Comparison of ENCODE assay signal across 15 cellular contexts in genomic region chr4:108044951-108045686, GRCh38. TPM values are rescaled to one million over a fixed set of nuclear protein-coding genes. Genes with fewer than 3 reads are reported as not detected.
DNase-seq lines count a peak whose midpoint lies in the region; ATAC-seq, FAIRE-seq and TF ChIP-seq lines count a peak whose summit lies in the region.
"Had no signal": no experiment of that assay in that cellular context is flagged by ENCODE, and none has a peak within 500 bp of the region (broad histone marks: within the 10 kb centered on the region; RNA-seq: fewer than 3 reads in every experiment).

No MANE protein-coding gene starts in this region.

- 72 to 74% methylated on average over 9 of the region's 9 CpGs for WGBS in pancreas, 2 donors

- DNase-seq in activated CD4-positive, alpha-beta T cell treated with anti-CD3 and anti-CD28 coated beads, Interleukin-2, amount 10 ng/mL, durations not matched to agents 24 days and 14 days, result no peak
- DNase-seq in activated CD4-positive, alpha-beta T cell treated with anti-CD3 and anti-CD28 coated beads, Interleukin-2, amount 50 U/mL, for 4 hours, result no peak
- DNase-seq in bronchial epithelial cell (ENCODE audit: low read depth), result peak; percentile 65
- DNase-seq in pancreas, result no peak
- no peak for DNase-seq in NCI-H187 (lab: John Stamatoyannopoulos, UW)
- no peak for DNase-seq in RCC 7860 (ENCODE audit: low spot score)
- DNase-seq: activated CD8-positive, alpha-beta memory T cell treated with anti-CD3 and anti-CD28 coated beads, Interleukin-2, amount 50 U/mL, for 4 hours; COR-L47; dermis blood vessel endothelial cell; NCI-H1694 treated with DMSO at 0.1 percent for 48 hours; retina; tibial artery had no signal

- FAIRE-seq in bronchial epithelial cell (lab: Jason Lieb, UNC) (no peak), pancreas (lab: Jason Lieb, UNC) (no peak), RCC 7860 (lab: Jason Lieb, UNC) (no peak)

- H3K4me2 ChIP-seq in OCI-LY1 (ENCODE audit: low read length), result no peak overlapping the region; the same call in 1 of the 2 replicates

- H3K27me3 Mint-ChIP-seq in activated CD4-positive, alpha-beta T cell treated with anti-CD3 and anti-CD28 coated beads, Interleukin-2, amount 10 ng/mL, durations not matched to agents 24 days and 14 days, result no peaks in the 10 kb centered on the region

- H3K9me3 Mint-ChIP-seq in activated CD4-positive, alpha-beta T cell treated with anti-CD3 and anti-CD28 coated beads, Interleukin-2, amount 10 ng/mL, durations not matched to agents 24 days and 14 days, result no peaks in the 10 kb centered on the region

- H3K36me3 ChIP-seq in OCI-LY1 (ENCODE audit: insufficient read depth, low read length), result peaks cover 45% of the 10 kb centered on the region
- H3K36me3 ChIP-seq in bronchial epithelial cell (ENCODE audit: control insufficient read depth, insufficient read depth, low read length), result no peaks in the 10 kb centered on the region
- H3K36me3 ChIP-seq in pancreas, result no peaks in the 10 kb centered on the region
- H3K36me3 ChIP-seq: tibial artery had no signal

- H3K4me3 ChIP-seq in OCI-LY1 (ENCODE audit: low read depth, low read length, poor library complexity, severe bottlenecking), result no peak overlapping the region
- H3K4me3 ChIP-seq in bronchial epithelial cell (ENCODE audit: low read depth, low read length), result no peak overlapping the region
- no peak overlapping the region for H3K4me3 ChIP-seq in pancreas
- H3K4me3 ChIP-seq: tibial artery had no signal

- no peaks in the 10 kb centered on the region for H3K9me2 ChIP-seq in OCI-LY1 (ENCODE audit: low read depth, low read length)

- H3K4me3 Mint-ChIP-seq in activated CD4-positive, alpha-beta T cell treated with anti-CD3 and anti-CD28 coated beads, Interleukin-2, amount 10 ng/mL, durations not matched to agents 24 days and 14 days, result no peak overlapping the region

- H3K4me1 ChIP-seq in OCI-LY1 (ENCODE audit: insufficient read depth, low read length, severe bottlenecking) (peaks cover 55% of the 10 kb centered on the region), pancreas (peaks cover 0 to 7% (median 0%) of the 10 kb centered on the region in 3 donors)

- 0 out of 2 replicates have a peak, but pooled peaks cover 6% of the 10 kb centered on the region for H3F3A ChIP-seq in OCI-LY1 (ENCODE audit: insufficient read depth, low read length)

- peaks cover 47% of the 10 kb centered on the region for H3K4me1 Mint-ChIP-seq in activated CD4-positive, alpha-beta T cell treated with anti-CD3 and anti-CD28 coated beads, Interleukin-2, amount 10 ng/mL, durations not matched to agents 24 days and 14 days

- no peaks in the 10 kb centered on the region for H4K20me1 ChIP-seq in OCI-LY1 (ENCODE audit: insufficient read depth, low read length)

- H3K79me2 ChIP-seq in OCI-LY1 (ENCODE audit: insufficient read depth, low read length), result no peaks in the 10 kb centered on the region

- H2AFZ ChIP-seq in OCI-LY1 (ENCODE audit: low read length), result no peak overlapping the region

- no peak for TF ChIP-seq CTCF in OCI-LY1 (IDR thresholded peaks at IDR 0.05; ENCODE audit: low read length)
- no peak for TF ChIP-seq CTCF in bronchial epithelial cell (IDR thresholded peaks at IDR 0.05; ENCODE audit: insufficient read depth, low read length, severe bottlenecking)
- TF ChIP-seq CTCF in pancreas (IDR thresholded peaks at IDR 0.05), result no peak

- intact Hi-C loops in activated CD4-positive, alpha-beta T cell treated with anti-CD3 and anti-CD28 coated beads, Interleukin-2, amount 10 ng/mL, durations not matched to agents 24 days and 14 days (cut with micrococcal nuclease), result no loop called here
- intact Hi-C loops in pancreas (cut with DNase I), result no loop called here

- peaks cover 39% of the 10 kb centered on the region for H3K36me3 Mint-ChIP-seq in activated CD4-positive, alpha-beta T cell treated with anti-CD3 and anti-CD28 coated beads, Interleukin-2, amount 10 ng/mL, durations not matched to agents 24 days and 14 days (ENCODE audit: low read depth)

- ATAC-seq in pancreas, result peak in 3 of 4 donors; percentile 40 to 60 (median 46)
- ATAC-seq in GM21576 (IDR thresholded peaks at IDR 0.05; ENCODE audit: unreplicated experiment), result no peak

- no peaks in the 10 kb centered on the region for H3K9me3 ChIP-seq in OCI-LY1 (ENCODE audit: low read length)
- H3K9me3 ChIP-seq in pancreas, result no peaks in the 10 kb centered on the region
- H3K9me3 ChIP-seq: tibial artery had no signal

- H3K27me3 ChIP-seq in OCI-LY1 (ENCODE audit: insufficient read depth, low read length), result no peaks in the 10 kb centered on the region
- H3K27me3 ChIP-seq in bronchial epithelial cell (ENCODE audit: control insufficient read depth, insufficient read depth, low read length), result no peaks in the 10 kb centered on the region
- no peaks in the 10 kb centered on the region for H3K27me3 ChIP-seq in pancreas
- H3K27me3 ChIP-seq: tibial artery had no signal

- H3K27ac ChIP-seq in OCI-LY1 (ENCODE audit: low read depth, low read length, poor library complexity, severe bottlenecking) (peak overlapping the region; percentile 97), pancreas (no peak overlapping the region)
- H3K27ac ChIP-seq: HL-60, tibial artery had no signal

- H3K9ac ChIP-seq in OCI-LY1 (ENCODE audit: low read length), result no peak overlapping the region; the same call in 1 of the 2 replicates

- peak overlapping the region; percentile 82 for H3K27ac Mint-ChIP-seq in activated CD4-positive, alpha-beta T cell treated with anti-CD3 and anti-CD28 coated beads, Interleukin-2, amount 10 ng/mL, durations not matched to agents 24 days and 14 days

RNA-seq across cellular contexts. Expression of gene HADH, which starts 55.4 kb away (rescaled TPM):
- 37.2 and 41.4 TPM in 2 replicates for total RNA-seq in activated CD4-positive, alpha-beta T cell treated with anti-CD3 and anti-CD28 coated beads, Interleukin-2, amount 10 ng/mL, durations not matched to agents 24 days and 14 days
- total RNA-seq in bronchial epithelial cell, result 7.1 and 9.1 TPM in 2 replicates
- 10 to 100 TPM; 14.2 to 29.5 (median 25.1) TPM for total RNA-seq in pancreas
- polyA plus RNA-seq in pancreas, result 100 to 1,000 TPM in 1 of 2 donors, 10 to 100 TPM in 1; 26.1 to 112 TPM
